In the genomic region with DNA sequence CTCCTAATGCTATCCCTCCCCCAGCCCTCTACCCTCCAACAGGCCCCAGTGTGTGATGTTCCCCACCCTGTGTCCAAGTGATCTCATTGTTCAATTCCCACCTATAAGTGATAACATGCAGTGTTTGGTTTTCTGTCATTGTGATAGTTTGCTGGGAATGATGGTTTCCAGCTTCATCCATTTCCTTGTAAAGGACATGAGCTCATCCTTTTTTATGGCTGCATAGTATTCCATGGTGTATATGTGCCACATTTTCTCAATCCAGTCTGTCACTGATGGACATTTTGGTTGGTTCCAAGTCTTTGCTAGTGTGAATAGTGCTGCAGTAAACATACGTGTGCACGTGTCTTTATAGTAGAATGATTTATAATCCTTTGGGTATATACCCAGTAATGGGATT, we compare ENCODE assay signal across 5 cellular contexts.
DNase-seq lines count a peak whose midpoint lies in the region; ATAC-seq, FAIRE-seq and TF ChIP-seq lines count a peak whose summit lies in the region.
"Not testable (repeated sequence)": the region's sequence is repeated elsewhere in the genome, so short reads cannot be mapped to it uniquely, and the experiment has no call there.

No MANE protein-coding gene starts in this region.

- H2BK15ac ChIP-seq in H9 (ENCODE audit: low read depth, low read length) = not testable (repeated sequence)

- H2BK12ac ChIP-seq in H9 (ENCODE audit: insufficient read length, low read depth, low read length) = not testable (repeated sequence)

- not testable (repeated sequence) for TF ChIP-seq CTCF in H9 (conservative IDR thresholded peaks at IDR 0.05); K562 (IDR thresholded peaks at IDR 0.05 in 2 of 3, conservative IDR thresholded peaks at IDR 0.05 in 1 of 3; ENCODE audit: insufficient read depth in 2 of 3, low read depth in 1 of 3, low read length in 3 of 3)

- H3K4me1 Mint-ChIP-seq in H9 = peaks cover 33 to 46% of the 10 kb centered on the region in 2 experiments

- BruUV-seq in K562 (replicated peaks; lab: Mats Ljungman, UMichigan) = not testable (repeated sequence)

- peaks cover 12 to 25% (median 20%) of the 10 kb centered on the region in 3 experiments; a peak in 6 of 7 replicates for H3K36me3 Mint-ChIP-seq in H9 (ENCODE audit: insufficient read depth in 1 of 3, low read depth in 3 of 3)

- H3K56ac ChIP-seq in H9 (ENCODE audit: insufficient read length, low read depth, low read length) = not testable (repeated sequence)

- TF ChIP-seq EP300 in K562 (IDR thresholded peaks at IDR 0.05; ENCODE audit: low read length) = not testable (repeated sequence)

- H3K4me2 ChIP-seq in H9 (ENCODE audit: insufficient read depth, insufficient read length, low read length); K562 (ENCODE audit: insufficient read depth, low read length): not testable (repeated sequence)

- H2AK5ac ChIP-seq in H9 (ENCODE audit: insufficient read length, low read length) = not testable (repeated sequence)

- not testable (repeated sequence) for H2BK5ac ChIP-seq in H9 (ENCODE audit: insufficient read length, low read length)

- not testable (repeated sequence) for H3K9me1 ChIP-seq in K562 (ENCODE audit: control insufficient read depth, insufficient read depth, low read length)

- FAIRE-seq in K562 (lab: Jason Lieb, UNC) = not testable (repeated sequence)

- not testable (repeated sequence) for H3K27ac ChIP-seq in H9 (ENCODE audit: insufficient read length, low read depth, low read length); K562 (ENCODE audit: extremely low read depth, low read depth, low read length)
- peak overlapping the region; percentile 71 for H3K27ac ChIP-seq in HUES48 (ENCODE audit: low read depth, low read length)
- H3K27ac ChIP-seq in HUES64 (ENCODE audit: low read depth, low read length) = peak overlapping the region; percentile 64; the same call in 1 of the 2 replicates
- H3K27ac ChIP-seq in iPS-20b (ENCODE audit: low read length) = peak overlapping the region; percentile 13

- H3K23ac ChIP-seq in H9 (ENCODE audit: insufficient read length, low read depth, low read length) = not testable (repeated sequence)

- TF ChIP-seq RAD21 in K562 (CRISPR knock-in tag; conservative IDR thresholded peaks at IDR 0.05 in 1 of 2, IDR thresholded peaks at IDR 0.05 in 1 of 2) = not testable (repeated sequence)

- H3K18ac ChIP-seq in H9 (ENCODE audit: insufficient read length, low read depth, low read length) = not testable (repeated sequence)

- not testable (repeated sequence) for H3K4me3 Mint-ChIP-seq in H9

- not testable (repeated sequence) for H3K9me3 ChIP-seq in H9 (ENCODE audit: control insufficient read depth, low read depth, low read length); HUES48 (ENCODE audit: control insufficient read depth, insufficient read depth, low read length); HUES64 (ENCODE audit: insufficient read depth, low read depth, low read length); K562 (replicated peaks; ENCODE audit: control insufficient read depth, insufficient read depth, low read depth, low read length); iPS-20b (ENCODE audit: insufficient read depth, low read depth, low read length)

- not testable (repeated sequence) for H3K4me1 ChIP-seq in H9 (ENCODE audit: insufficient read depth, low read length); K562 (replicated peaks in 1 of 2; ENCODE audit: control insufficient read depth in 2 of 2, insufficient read depth in 2 of 2, low read length in 2 of 2)
- H3K4me1 ChIP-seq in HUES48 (ENCODE audit: control insufficient read depth, insufficient read depth, low read length) = peaks cover 35% of the 10 kb centered on the region
- H3K4me1 ChIP-seq in HUES64 (ENCODE audit: insufficient read depth, low read length) = peaks cover 34% of the 10 kb centered on the region
- peaks cover 27% of the 10 kb centered on the region; the same call in 1 of the 2 replicates for H3K4me1 ChIP-seq in iPS-20b (ENCODE audit: insufficient read depth, low read length)

- not testable (repeated sequence) for H3K27me3 ChIP-seq in H9 (ENCODE audit: insufficient read depth, low read length); HUES48 (ENCODE audit: control insufficient read depth, insufficient read depth, low read length); HUES64 (ENCODE audit: insufficient read depth, low read length); K562 (ENCODE audit: control insufficient read depth in 2 of 2, insufficient read depth in 2 of 2, low read length in 2 of 2); iPS-20b (ENCODE audit: insufficient read depth, low read length)

- not testable (repeated sequence) for H3K4me3 ChIP-seq in HUES48 (ENCODE audit: low read depth, low read length); HUES64 (ENCODE audit: low read length); K562; iPS-20b (ENCODE audit: low read length)

- H3K4ac ChIP-seq in H9 (ENCODE audit: low read depth, low read length) = not testable (repeated sequence)

- H4K20me1 ChIP-seq in H9 (ENCODE audit: control insufficient read depth, insufficient read depth, insufficient read length); K562 (replicated peaks; ENCODE audit: control insufficient read depth, insufficient read depth, low read length): not testable (repeated sequence)

- H3K9ac ChIP-seq in H9 (ENCODE audit: extremely low read depth, insufficient read length, low read length); HUES48 (ENCODE audit: low read depth, low read length); HUES64 (ENCODE audit: low read depth, low read length); K562 (ENCODE audit: insufficient read depth in 1 of 2, low read depth in 2 of 2, low read length in 2 of 2); iPS-20b (ENCODE audit: low read depth, low read length): not testable (repeated sequence)

- not testable (repeated sequence) for H4K8ac ChIP-seq in H9 (replicated peaks; ENCODE audit: insufficient read length, low read depth, low read length)

- POLR2A ChIA-PET in K562 (lab: Yijun Ruan, JAX) = not testable (repeated sequence)

- not testable (repeated sequence) for DNase-seq in H9; K562 (ENCODE audit: extremely low read depth in 1 of 4, low spot score in 3 of 4)

- not testable (repeated sequence) for TF ChIP-seq POLR2A in K562 (conservative IDR thresholded peaks at IDR 0.05)

- no CpG with 5 or more reads among the region's 2 CpGs for WGBS in H9 (ENCODE audit: extremely low coverage, insufficient read length, low lambda C conversion rate)
- 100% methylated on average over 2 of the region's 2 CpGs for WGBS in HUES64
- 0% methylated on average over 2 of the region's 2 CpGs for WGBS in K562 (ENCODE audit: insufficient coverage, low coverage, missing lambda C conversion rate)

- H3K36me3 ChIP-seq in HUES48 (ENCODE audit: control insufficient read depth, insufficient read depth, low read length); HUES64 (ENCODE audit: insufficient read depth, low read length); K562 (ENCODE audit: control insufficient read depth, insufficient read depth, low read length); iPS-20b (ENCODE audit: insufficient read depth, low read depth, low read length): not testable (repeated sequence)

- peak overlapping the region in 2 of 3 experiments; percentile 88 to 96; a peak in 3 of 7 replicates for H3K27ac Mint-ChIP-seq in H9

- not testable (repeated sequence) for ATAC-seq in K562

- not testable (repeated sequence) for H3T11ph ChIP-seq in H9 (ENCODE audit: low read length)

- H2BK120ac ChIP-seq in H9 (ENCODE audit: low read depth, low read length, poor library complexity, severe bottlenecking) = not testable (repeated sequence)

- H3K9me3 Mint-ChIP-seq in H9 = peaks cover 16 to 22% of the 10 kb centered on the region in 2 experiments

- not testable (repeated sequence) for H3K79me2 ChIP-seq in H9 (ENCODE audit: insufficient read depth, low read length); K562 (ENCODE audit: control insufficient read depth, insufficient read depth, low read length)

- not testable (repeated sequence) for H4K5ac ChIP-seq in H9 (ENCODE audit: insufficient read length, low read depth, low read length)

- not testable (repeated sequence) for H2AFZ ChIP-seq in H9 (ENCODE audit: low read length); K562 (ENCODE audit: low read depth, low read length)

- CTCF ChIA-PET in K562 (lab: Yijun Ruan, JAX; ENCODE audit: low intra/inter-chr PET ratio) = not testable (repeated sequence)

- H3K79me1 ChIP-seq in H9 (ENCODE audit: insufficient read depth, low read depth, low read length, poor library complexity, severe bottlenecking) = not testable (repeated sequence)

- intact Hi-C loops in K562 (cut with micrococcal nuclease) = not testable (repeated sequence)

- not testable (repeated sequence) for H3K27me3 Mint-ChIP-seq in H9 (ENCODE audit: low read depth)

- not testable (repeated sequence) for H3K14ac ChIP-seq in H9 (ENCODE audit: insufficient read depth, low read length)

- H4K91ac ChIP-seq in H9 (ENCODE audit: insufficient read length, low read depth, low read length) = not testable (repeated sequence)

- H2BK20ac ChIP-seq in H9 (ENCODE audit: low read depth, low read length, poor library complexity, severe bottlenecking) = not testable (repeated sequence)

- in situ Hi-C loops in K562 (cut with MboI) = not testable (repeated sequence)

- not testable (repeated sequence) for H3K23me2 ChIP-seq in H9 (ENCODE audit: insufficient read length, low read depth, low read length, poor library complexity, severe bottlenecking)

TF ChIP-seq in K562, 482 proteins besides CTCF, POLR2A, EP300 and RAD21:
- TF ChIP-seq ZNF146 (CRISPR knock-in tag; IDR thresholded peaks at IDR 0.05; ENCODE audit: unreplicated experiment) = peak; percentile 54
